ENCODE assay signal across 1 cellular context in genomic region chr5:173853370-173854131, GRCh38.
A peak's percentile ranks its signal among the peaks of the same experiment; 100 is the strongest.
TF ChIP-seq lines count a peak whose summit lies in the region.

No MANE protein-coding gene starts in this region.

TF ChIP-seq in K562, 482 proteins besides CTCF, POLR2A, EP300 and RAD21 (continued from another document):
- TF ChIP-seq MLX (CRISPR knock-in tag; conservative IDR thresholded peaks at IDR 0.05): no peak
- 0 out of 2 replicates have a peak, but pooled peaks have one; percentile 24 for TF ChIP-seq SNAPC5 (CRISPR knock-in tag; IDR thresholded peaks at IDR 0.05)
- no peak for TF ChIP-seq DNMT1 (IDR thresholded peaks at IDR 0.05)
- no peak for TF ChIP-seq CREB1 (IDR thresholded peaks at IDR 0.05)
- no peak for TF ChIP-seq CREB1 (CRISPR knock-in tag; IDR thresholded peaks at IDR 0.05)
- no peak for TF ChIP-seq XRCC4 (IDR thresholded peaks at IDR 0.05; ENCODE audit: extremely low read depth, insufficient read depth, insufficient read length)
- TF ChIP-seq ASH1L (IDR thresholded peaks at IDR 0.05; ENCODE audit: borderline replicate concordance, low read depth, partially characterized antibody): peak; percentile 38
- no peak for TF ChIP-seq ZNF12 (CRISPR knock-in tag; IDR thresholded peaks at IDR 0.05)
- TF ChIP-seq ILK (tag; IDR thresholded peaks at IDR 0.05; ENCODE audit: borderline replicate concordance, low read depth): peak; percentile 52; the same call in 1 of the 2 replicates
- peak; percentile 96 for TF ChIP-seq ZNF592 (IDR thresholded peaks at IDR 0.05)
- peak; percentile 94 for TF ChIP-seq TFE3 (CRISPR knock-in tag; IDR thresholded peaks at IDR 0.05)
- no peak for TF ChIP-seq HMG20B (CRISPR knock-in tag; IDR thresholded peaks at IDR 0.05)
- no peak for TF ChIP-seq ZBTB1 (CRISPR knock-in tag; IDR thresholded peaks at IDR 0.05; ENCODE audit: borderline replicate concordance, low read depth)
- peak in 1 of 2 experiments; percentile 38; a peak in 1 of 4 replicates for TF ChIP-seq TEAD1 (CRISPR knock-in tag; IDR thresholded peaks at IDR 0.05)
- no peak for TF ChIP-seq KDM2B (CRISPR knock-in tag; IDR thresholded peaks at IDR 0.05)
- peak; percentile 91 for TF ChIP-seq HDAC3 (IDR thresholded peaks at IDR 0.05; ENCODE audit: borderline replicate concordance, partially characterized antibody)
